15 cellular contexts compared by ENCODE assay signal in genomic region chr2:240576436-240577205, GRCh38. TPM values are rescaled to one million over a fixed set of nuclear protein-coding genes. Genes with fewer than 3 reads are reported as not detected.
DNase-seq lines count a peak whose midpoint lies in the region; ATAC-seq, FAIRE-seq and TF ChIP-seq lines count a peak whose summit lies in the region.
"Had no signal": no experiment of that assay in that cellular context is flagged by ENCODE, and none has a peak within 500 bp of the region (broad histone marks: within the 10 kb centered on the region; RNA-seq: fewer than 3 reads in every experiment).

No MANE protein-coding gene starts in this region.

- DNase-seq in left ventricle myocardium inferior (peak; percentile 20), left cardiac atrium (no peak), H1 (ENCODE audit: low read depth in 1 of 2, low spot score in 2 of 2) (no peak), lower lobe of right lung (peak; percentile 41), esophagus muscularis mucosa (ENCODE audit: extremely low spot score) (no peak), hippocampal formation (lab: John Stamatoyannopoulos, UW) (no peak), HTR-8/SVneo (ENCODE audit: insufficient read length, low spot score) (no peak)
- DNase-seq: C1 segment of cervical spinal cord; Calu3; CD4-positive, alpha-beta T cell; DMS 273 treated with DMSO at 0.1 percent for 48 hours; GM23248; H7 had no signal

- ATAC-seq in left cardiac atrium (no peak), lower lobe of right lung (no peak)

- no peak overlapping the region for H3K56ac ChIP-seq in H1 (replicated peaks; ENCODE audit: insufficient read length, low read depth, low read length)

- H3K23ac ChIP-seq in H1 (ENCODE audit: insufficient read length), result no peak overlapping the region

- peaks cover 4% of the 10 kb centered on the region for H3K79me1 ChIP-seq in H1 (ENCODE audit: low read depth, low read length)

- H3K9me3 ChIP-seq in left ventricle myocardium inferior (replicated peaks) (peaks cover 8% of the 10 kb centered on the region), H1 (ENCODE audit: insufficient read depth in 2 of 2, low read depth in 1 of 2, low read length in 1 of 2) (no peaks in the 10 kb centered on the region), lower lobe of right lung (no peaks in the 10 kb centered on the region), esophagus muscularis mucosa (peaks cover 0 to 3% (median 0%) of the 10 kb centered on the region in 4 donors)

- H2BK20ac ChIP-seq in H1 (ENCODE audit: low read length), result no peak overlapping the region

- no peak overlapping the region for H3K4ac ChIP-seq in H1 (replicated peaks; ENCODE audit: insufficient read length, low read depth, low read length)

- H2BK12ac ChIP-seq in H1 (ENCODE audit: low read depth, low read length), result no peak overlapping the region

- FAIRE-seq in H1 (lab: Jason Lieb, UNC), result no peak
- FAIRE-seq in HTR-8/SVneo (lab: Jason Lieb, UNC), result no peak
- FAIRE-seq: A204.1 had no signal

- H3K14ac ChIP-seq in H1 (ENCODE audit: insufficient read length), result no peak overlapping the region

- H3K27ac ChIP-seq in left ventricle myocardium inferior (replicated peaks) (no peak overlapping the region), H1 (ENCODE audit: low read depth, low read length) (no peak overlapping the region), lower lobe of right lung (no peak overlapping the region), esophagus muscularis mucosa (replicated peaks in 1 of 4) (no peak overlapping the region)
- H3K27ac ChIP-seq: GM23248, HL-60 had no signal

- WGBS in H1 (ENCODE audit: extremely low coverage in 1 of 2, insufficient coverage in 1 of 2, insufficient read length in 1 of 2, insufficient replicate concordance in 2 of 2, low coverage in 1 of 2, low lambda C conversion rate in 2 of 2, missing lambda C conversion rate in 1 of 2), 2 experiments, result 90% methylated on average over 32 of the region's 32 CpGs; no CpG with 5 or more reads in 1 of the 2 experiments
- no CpG with 5 or more reads among the region's 32 CpGs for WGBS in esophagus muscularis mucosa

- H4K8ac ChIP-seq in H1 (ENCODE audit: extremely low read depth, insufficient read depth, low read length), result peak overlapping the region; percentile 25; the same call in 1 of the 2 replicates

- H3K4me2 ChIP-seq in H1 (ENCODE audit: insufficient read depth in 1 of 2, low read depth in 2 of 2, low read length in 2 of 2), result no peak overlapping the region

- no peak overlapping the region for H4K5ac ChIP-seq in H1 (ENCODE audit: insufficient read length, low read depth, low read length)

- H3K18ac ChIP-seq in H1 (ENCODE audit: extremely low read depth, low read length), result no peak overlapping the region

- TF ChIP-seq POLR2A in H1 (IDR thresholded peaks at IDR 0.05; ENCODE audit: control extremely low read depth in 1 of 2, low read depth in 2 of 2, low read length in 2 of 2) (no peak), esophagus muscularis mucosa (IDR thresholded peaks at IDR 0.05; ENCODE audit: low read depth) (no peak)

- no peak overlapping the region for H2BK5ac ChIP-seq in H1 (ENCODE audit: low read depth, low read length)

- no peak for TF ChIP-seq CTCF in left ventricle myocardium inferior (IDR thresholded peaks at IDR 0.05; ENCODE audit: borderline replicate concordance)
- no peak for TF ChIP-seq CTCF in H1 (IDR thresholded peaks at IDR 0.05; ENCODE audit: control extremely low read depth in 1 of 3, insufficient read depth in 1 of 3, low read depth in 1 of 3, low read length in 3 of 3)
- TF ChIP-seq CTCF in lower lobe of right lung (IDR thresholded peaks at IDR 0.05), result no peak
- TF ChIP-seq CTCF in esophagus muscularis mucosa (IDR thresholded peaks at IDR 0.05), result no peak

- no peak overlapping the region for H4K91ac ChIP-seq in H1 (replicated peaks; ENCODE audit: insufficient read length, low read length)

- peaks cover 60% of the 10 kb centered on the region for H3K36me3 ChIP-seq in left ventricle myocardium inferior
- H3K36me3 ChIP-seq in H1 (ENCODE audit: control insufficient read depth in 2 of 4, insufficient read depth in 4 of 4, low read length in 3 of 4), result no peaks in the 10 kb centered on the region
- peaks cover 65% of the 10 kb centered on the region for H3K36me3 ChIP-seq in lower lobe of right lung
- peaks cover 39 to 78% (median 68%) of the 10 kb centered on the region in 4 donors for H3K36me3 ChIP-seq in esophagus muscularis mucosa

- intact Hi-C loops in left ventricle myocardium inferior (cut with micrococcal nuclease), result no loop called here
- intact Hi-C loops in left cardiac atrium (cut with DNase I), result no loop called here
- intact Hi-C loops in lower lobe of right lung (cut with DNase I), result no loop called here
- intact Hi-C loops in esophagus muscularis mucosa (cut with DNase I), result no loop called here

- H2BK120ac ChIP-seq in H1 (replicated peaks; ENCODE audit: low read depth, low read length), result no peak overlapping the region

- H3K9ac ChIP-seq in H1 (replicated peaks in 1 of 4; ENCODE audit: extremely low read depth in 1 of 4, low read depth in 3 of 4, low read length in 3 of 4), result no peak overlapping the region
- H3K9ac ChIP-seq: GM23248 had no signal

- no peaks in the 10 kb centered on the region for H3K79me2 ChIP-seq in H1 (ENCODE audit: control insufficient read depth in 1 of 2, insufficient read depth in 2 of 2, low read length in 2 of 2)

- TF ChIP-seq EP300 in H1 (IDR thresholded peaks at IDR 0.05; ENCODE audit: borderline replicate concordance in 1 of 2, low read depth in 2 of 2, low read length in 2 of 2) (no peak), esophagus muscularis mucosa (IDR thresholded peaks at IDR 0.05) (no peak)

- no peak overlapping the region for H2AK5ac ChIP-seq in H1 (ENCODE audit: low read depth, low read length)

- peaks cover 33% of the 10 kb centered on the region for H3K4me1 ChIP-seq in left ventricle myocardium inferior
- H3K4me1 ChIP-seq in H1 (replicated peaks in 1 of 4; ENCODE audit: control insufficient read depth in 3 of 4, insufficient read depth in 4 of 4, low read length in 3 of 4), result peaks cover 0 to 9% (median 0%) of the 10 kb centered on the region in 4 experiments; a peak in 2 of 7 replicates
- peaks cover 32% of the 10 kb centered on the region for H3K4me1 ChIP-seq in lower lobe of right lung
- peaks cover 16 to 40% (median 26%) of the 10 kb centered on the region in 4 donors for H3K4me1 ChIP-seq in esophagus muscularis mucosa

- no peak for TF ChIP-seq RAD21 in H1 (IDR thresholded peaks at IDR 0.05 in 1 of 2, conservative IDR thresholded peaks at IDR 0.05 in 1 of 2; ENCODE audit: low read depth in 2 of 2, low read length in 2 of 2)

- peaks cover 8 to 21% of the 10 kb centered on the region in 2 experiments for H4K20me1 ChIP-seq in H1 (replicated peaks in 1 of 2; ENCODE audit: control insufficient read depth in 1 of 2, insufficient read depth in 2 of 2, low read length in 2 of 2)

- CTCF ChIA-PET in H1 (lab: Charles Lee; ENCODE audit: partially characterized antibody), result interaction anchor here (0.9 to 2.0 kb wide), 4 partner anchors 11 to 28 kb away, joined by 3 to 8 read pairs (median 3); no protein-coding TSS in a partner anchor

- H3K4me3 ChIP-seq in left ventricle myocardium inferior (no peak overlapping the region), H1 (ENCODE audit: extremely low read depth in 1 of 4, insufficient read depth in 2 of 4, low read depth in 3 of 4, low read length in 4 of 4) (no peak overlapping the region), lower lobe of right lung (no peak overlapping the region), esophagus muscularis mucosa (no peak overlapping the region)
- H3K4me3 ChIP-seq: GM23248 had no signal

- H2BK15ac ChIP-seq in H1 (ENCODE audit: low read length), result no peak overlapping the region

- no peaks in the 10 kb centered on the region for H3K23me2 ChIP-seq in H1 (ENCODE audit: low read depth, low read length)

- H3K27me3 ChIP-seq in left ventricle myocardium inferior (ENCODE audit: low read depth) (no peaks in the 10 kb centered on the region), H1 (replicated peaks in 1 of 4; ENCODE audit: control insufficient read depth in 3 of 4, extremely low read depth in 1 of 4, insufficient read depth in 3 of 4, low read length in 3 of 4) (no peaks in the 10 kb centered on the region), lower lobe of right lung (ENCODE audit: low read depth) (no peaks in the 10 kb centered on the region), esophagus muscularis mucosa (no peaks in the 10 kb centered on the region)

- H2AFZ ChIP-seq in H1 (ENCODE audit: low read length), result no peak overlapping the region
- H2AFZ ChIP-seq: GM23248 had no signal

- POLR2A ChIA-PET in H1 (lab: Charles Lee; ENCODE audit: partially characterized antibody), result interaction anchor here (0.7 to 1.2 kb wide), 2 partner anchors 8 to 10 kb away, joined by 3 read pairs; partner anchors contain the start of genes CAPN10 and RNPEPL1

RNA-seq across cellular contexts. Expression of gene RNPEPL1, which starts 8.3 kb away (rescaled TPM):
- 80.1 TPM for total RNA-seq in left ventricle myocardium inferior
- 10 to 100 TPM; 47.3 to 67.6 TPM for total RNA-seq in left cardiac atrium
- total RNA-seq in H1 (2021; fragmentation: NEBNext Ultra II Directional; extraction: Animal tissue kit (Norgen Biotek cat#: 25700)), result 11.3 and 11.7 TPM in 2 replicates
- 9.0 and 13.5 TPM in 2 replicates for polyA plus RNA-seq in H1 (2011; rRNA removed)
- 7.2 TPM for polyA plus RNA-seq in H1 (2011; cell fraction: cytosol; rRNA removed)
- polyA plus RNA-seq in H1 (2011; cell fraction: nucleus; rRNA removed), result 23.2 TPM
- 7.1 to 11.6 TPM (median 11.6 TPM) in 4 replicates for polyA plus RNA-seq in H1 (2012, experiment 1 of 2)
- 12.3 TPM for polyA plus RNA-seq in H1 (2012, experiment 2 of 2)
- polyA plus RNA-seq in H1 (2013, experiment 1 of 2), result 7.8 TPM
- 8.7 TPM for polyA plus RNA-seq in H1 (2013, experiment 2 of 2)
- 3.0 and 3.4 TPM in 2 replicates for polyA minus RNA-seq in H1 (2011; rRNA and poly(A)+ RNA removed)
- polyA minus RNA-seq in H1 (2011; cell fraction: cytosol; rRNA and poly(A)+ RNA removed), result 11.2 TPM
- 10.5 TPM for polyA minus RNA-seq in H1 (2011; cell fraction: nucleus; rRNA and poly(A)+ RNA removed)
- 102 TPM for total RNA-seq in lower lobe of right lung
- total RNA-seq in esophagus muscularis mucosa, result 100 to 1,000 TPM in 1 of 4 donors, 10 to 100 TPM in 3; 57.3 to 135 (median 70.2) TPM

RNA-seq across cellular contexts. Expression of gene CAPN10, which starts 9.9 kb away (rescaled TPM):
- 31.2 TPM for total RNA-seq in left ventricle myocardium inferior
- total RNA-seq in left cardiac atrium, result 10 to 100 TPM; 17.9 to 26.6 TPM
- total RNA-seq in H1 (2021; fragmentation: NEBNext Ultra II Directional; extraction: Animal tissue kit (Norgen Biotek cat#: 25700)), result 39.8 and 40.7 TPM in 2 replicates
- polyA plus RNA-seq in H1 (2011; rRNA removed), result 30.7 and 44.5 TPM in 2 replicates
- polyA plus RNA-seq in H1 (2011; cell fraction: cytosol; rRNA removed), result 44.8 TPM
- 302 TPM for polyA plus RNA-seq in H1 (2011; cell fraction: nucleus; rRNA removed)
- polyA plus RNA-seq in H1 (2012, experiment 1 of 2), result 32.9 to 47.0 TPM (median 38.8 TPM) in 4 replicates
- 20.9 TPM for polyA plus RNA-seq in H1 (2012, experiment 2 of 2)
- polyA plus RNA-seq in H1 (2013, experiment 1 of 2), result 23.2 TPM
- 19.7 TPM for polyA plus RNA-seq in H1 (2013, experiment 2 of 2)
- 12.4 and 12.5 TPM in 2 replicates for polyA minus RNA-seq in H1 (2011; rRNA and poly(A)+ RNA removed)
- polyA minus RNA-seq in H1 (2011; cell fraction: cytosol; rRNA and poly(A)+ RNA removed), result 21.1 TPM
- polyA minus RNA-seq in H1 (2011; cell fraction: nucleus; rRNA and poly(A)+ RNA removed), result 62.2 TPM
- 37.2 TPM for total RNA-seq in lower lobe of right lung
- 10 to 100 TPM; 16.7 to 29.2 (median 19.6) TPM for total RNA-seq in esophagus muscularis mucosa

RNA-seq across cellular contexts. Expression of gene DUSP28, which starts 16.5 kb away (rescaled TPM):
- total RNA-seq in left ventricle myocardium inferior, result 19.3 TPM
- 1 to 10 TPM; 8.1 to 8.2 TPM for total RNA-seq in left cardiac atrium
- 1.3 and 2.1 TPM in 2 replicates for total RNA-seq in H1 (2021; fragmentation: NEBNext Ultra II Directional; extraction: Animal tissue kit (Norgen Biotek cat#: 25700))
- polyA plus RNA-seq in H1 (2011; rRNA removed), result 2.3 and 3.3 TPM in 2 replicates
- polyA plus RNA-seq in H1 (2011; cell fraction: cytosol; rRNA removed), result 2.8 TPM
- 2.2 TPM for polyA plus RNA-seq in H1 (2011; cell fraction: nucleus; rRNA removed)
- 1.6 to 2.9 TPM (median 1.9 TPM) in 4 replicates for polyA plus RNA-seq in H1 (2012, experiment 1 of 2)
- 2.8 TPM for polyA plus RNA-seq in H1 (2012, experiment 2 of 2)
- polyA plus RNA-seq in H1 (2013, experiment 1 of 2), result 1.5 TPM
- 1.8 TPM for polyA plus RNA-seq in H1 (2013, experiment 2 of 2)
- 1.1 and 4.7 TPM in 2 replicates for polyA minus RNA-seq in H1 (2011; rRNA and poly(A)+ RNA removed)
- polyA minus RNA-seq in H1 (2011; cell fraction: cytosol; rRNA and poly(A)+ RNA removed), result 0.88 TPM
- 7.1 TPM for polyA minus RNA-seq in H1 (2011; cell fraction: nucleus; rRNA and poly(A)+ RNA removed)
- 5.7 TPM for total RNA-seq in lower lobe of right lung
- total RNA-seq in esophagus muscularis mucosa, result 1 to 10 TPM; 3.8 to 7.3 (median 4.8) TPM

RNA-seq across cellular contexts. Expression of gene ANKMY1, which starts 18.8 kb away (rescaled TPM):
- total RNA-seq in left ventricle myocardium inferior (4.0 TPM), left cardiac atrium (1 to 10 TPM; 4.9 to 8.1 TPM), lower lobe of right lung (29.3 TPM), esophagus muscularis mucosa (10 to 100 TPM in 2 of 4 donors, 1 to 10 TPM in 2; 9.1 to 10.9 (median 10.2) TPM)
- total RNA-seq in H1 (2021; fragmentation: NEBNext Ultra II Directional; extraction: Animal tissue kit (Norgen Biotek cat#: 25700)), result 4.5 and 5.4 TPM in 2 replicates
- polyA plus RNA-seq in H1 (2011; rRNA removed), result 4.8 and 6.4 TPM in 2 replicates
- polyA plus RNA-seq in H1 (2011; cell fraction: cytosol; rRNA removed), result 5.1 TPM
- polyA plus RNA-seq in H1 (2011; cell fraction: nucleus; rRNA removed), result 10.3 TPM
- polyA plus RNA-seq in H1 (2012, experiment 1 of 2), result 3.3 to 4.5 TPM (median 4.0 TPM) in 4 replicates
- 4.1 TPM for polyA plus RNA-seq in H1 (2012, experiment 2 of 2)
- 1.4 TPM for polyA plus RNA-seq in H1 (2013, experiment 1 of 2)
- polyA plus RNA-seq in H1 (2013, experiment 2 of 2), result 2.1 TPM
- polyA minus RNA-seq in H1 (2011; rRNA and poly(A)+ RNA removed), result 8.1 and 10.0 TPM in 2 replicates
- 3.9 TPM for polyA minus RNA-seq in H1 (2011; cell fraction: cytosol; rRNA and poly(A)+ RNA removed)
- 15.7 TPM for polyA minus RNA-seq in H1 (2011; cell fraction: nucleus; rRNA and poly(A)+ RNA removed)

RNA-seq across cellular contexts. Expression of gene GPR35, which starts 48.7 kb away (rescaled TPM):
- total RNA-seq in left ventricle myocardium inferior (1.3 TPM), left cardiac atrium (1 to 10 TPM; 1.1 to 1.3 TPM), lower lobe of right lung (4.7 TPM), esophagus muscularis mucosa (1 to 10 TPM; 1.8 to 4.0 (median 2.2) TPM)
- 0.29 TPM in 1 of 2 replicates, not detected in the other for total RNA-seq in H1 (2021; fragmentation: NEBNext Ultra II Directional; extraction: Animal tissue kit (Norgen Biotek cat#: 25700))
- 0.47 and 0.67 TPM in 2 replicates for polyA plus RNA-seq in H1 (2011; rRNA removed)
- polyA plus RNA-seq in H1 (2011; cell fraction: cytosol; rRNA removed), result 0.70 TPM
- 2.6 TPM for polyA plus RNA-seq in H1 (2011; cell fraction: nucleus; rRNA removed)
- polyA plus RNA-seq in H1 (2012, experiment 1 of 2), result 0.23 to 0.51 TPM (median 0.37 TPM) in 4 replicates
- polyA plus RNA-seq in H1 (2012, experiment 2 of 2), result 0.29 TPM
- polyA plus RNA-seq in H1 (2013, experiment 1 of 2), result 0.24 TPM
- polyA plus RNA-seq in H1 (2013, experiment 2 of 2), result 0.13 TPM
- not detected in 2 replicates for polyA minus RNA-seq in H1 (2011; rRNA and poly(A)+ RNA removed)
- polyA minus RNA-seq in H1 (2011; cell fraction: cytosol; rRNA and poly(A)+ RNA removed), result not detected
- 0.30 TPM for polyA minus RNA-seq in H1 (2011; cell fraction: nucleus; rRNA and poly(A)+ RNA removed)
- total RNA-seq: GM23248, H7 had no signal

Comparison
In these comparisons a context has a peak if more than half of its experiments do, and no peak if none do; other contexts are left out.
1. DNase-seq: peak in left ventricle myocardium inferior (single experiment) and lower lobe of right lung (single experiment); none in left cardiac atrium (single experiment), H1 (0 of 2), esophagus muscularis mucosa (single experiment), hippocampal formation (0 of 2) and HTR-8/SVneo (single experiment).